In genomic region chr6:170210026-170210390, GRCh38 we compare ENCODE assay signal across 18 cellular contexts.
DNase-seq lines count a peak whose midpoint lies in the region; ATAC-seq and TF ChIP-seq lines count a peak whose summit lies in the region.
"Had no signal": no experiment of that assay in that cellular context is flagged by ENCODE, and none has a peak within 500 bp of the region (broad histone marks: within the 10 kb centered on the region; RNA-seq: fewer than 3 reads in every experiment).

No MANE protein-coding gene starts in this region.

- H3K4me1 ChIP-seq in Peyer's patch (no peaks in the 10 kb centered on the region), endodermal cell (ENCODE audit: control insufficient read depth, insufficient read depth, low read length) (no peaks in the 10 kb centered on the region)
- H3K4me1 ChIP-seq: gastrocnemius medialis had no signal

- peak; percentile 76 for ATAC-seq in stimulated activated naive CD8-positive, alpha-beta T cell treated with anti-CD3 and anti-CD28 coated beads, Interleukin-15, amount 100 ng/mL, for 72 hours
- ATAC-seq: gastrocnemius medialis had no signal

- no peak for TF ChIP-seq POLR2A in Peyer's patch (IDR thresholded peaks at IDR 0.05)

- no peaks in the 10 kb centered on the region for H3K27me3 ChIP-seq in Peyer's patch
- no peaks in the 10 kb centered on the region for H3K27me3 ChIP-seq in endodermal cell (ENCODE audit: control insufficient read depth, insufficient read depth, low read length, poor library complexity, severe bottlenecking)
- H3K27me3 ChIP-seq: cardiac muscle cell, MG63 had no signal

- CTCF ChIA-PET in activated naive CD4-positive, alpha-beta T cell treated with anti-CD3 and anti-CD28 coated beads, Interleukin-2, amount 10 ng/mL, durations not matched to agents 7 days and 5 days (lab: Charles Lee) = no interaction called here

- peaks cover 2% of the 10 kb centered on the region for H3K36me3 Mint-ChIP-seq in activated naive CD4-positive, alpha-beta T cell treated with anti-CD3 and anti-CD28 coated beads, Interleukin-2, amount 10 ng/mL, durations not matched to agents 7 days and 5 days
- no peaks in the 10 kb centered on the region for H3K36me3 Mint-ChIP-seq in endodermal cell (ENCODE audit: low read depth)
- H3K36me3 Mint-ChIP-seq: CD4-positive, alpha-beta memory T cell; IgD-negative memory B cell had no signal

- no peak overlapping the region for H3K9ac ChIP-seq in endodermal cell (ENCODE audit: extremely low read depth, low read length, poor library complexity, severe bottlenecking)

- H3K27ac Mint-ChIP-seq in activated naive CD4-positive, alpha-beta T cell treated with anti-CD3 and anti-CD28 coated beads, Interleukin-2, amount 10 ng/mL, durations not matched to agents 7 days and 5 days = no peak overlapping the region
- H3K27ac Mint-ChIP-seq in endodermal cell = no peak overlapping the region
- no peak overlapping the region for H3K27ac Mint-ChIP-seq in stimulated activated naive CD8-positive, alpha-beta T cell treated with anti-CD3 and anti-CD28 coated beads, Interleukin-15, amount 100 ng/mL, for 72 hours
- H3K27ac Mint-ChIP-seq: CD4-positive, alpha-beta memory T cell had no signal

- no peaks in the 10 kb centered on the region for H3K4me1 Mint-ChIP-seq in activated naive CD4-positive, alpha-beta T cell treated with anti-CD3 and anti-CD28 coated beads, Interleukin-2, amount 10 ng/mL, durations not matched to agents 7 days and 5 days
- H3K4me1 Mint-ChIP-seq in endodermal cell = no peaks in the 10 kb centered on the region
- peaks cover 17% of the 10 kb centered on the region for H3K4me1 Mint-ChIP-seq in stimulated activated naive CD8-positive, alpha-beta T cell treated with anti-CD3 and anti-CD28 coated beads, Interleukin-15, amount 100 ng/mL, for 72 hours
- H3K4me1 Mint-ChIP-seq: CD4-positive, alpha-beta memory T cell; IgD-negative memory B cell; neural crest cell had no signal

- H3K4me3 Mint-ChIP-seq in activated naive CD4-positive, alpha-beta T cell treated with anti-CD3 and anti-CD28 coated beads, Interleukin-2, amount 10 ng/mL, durations not matched to agents 7 days and 5 days = no peak overlapping the region
- H3K4me3 Mint-ChIP-seq in endodermal cell = no peak overlapping the region
- H3K4me3 Mint-ChIP-seq in stimulated activated naive CD8-positive, alpha-beta T cell treated with anti-CD3 and anti-CD28 coated beads, Interleukin-15, amount 100 ng/mL, for 72 hours = no peak overlapping the region
- H3K4me3 Mint-ChIP-seq: CD4-positive, alpha-beta memory T cell; neural crest cell had no signal

- DNase-seq in activated naive CD4-positive, alpha-beta T cell treated with anti-CD3 and anti-CD28 coated beads, Interleukin-2, amount 10 ng/mL, durations not matched to agents 7 days and 5 days = peak; percentile 14
- no peak for DNase-seq in activated naive CD4-positive, alpha-beta T cell (lab: John Stamatoyannopoulos, UW)
- DNase-seq in Peyer's patch (peak in 2 of 3 donors; percentile 15 to 40), endodermal cell (peak; percentile 28), caudate nucleus (lab: John Stamatoyannopoulos, UW) (no peak), AG08396 (ENCODE audit: low spot score) (no peak), GOT3 (lab: John Stamatoyannopoulos, UW) (no peak)
- DNase-seq in stimulated activated naive CD8-positive, alpha-beta T cell treated with anti-CD3 and anti-CD28 coated beads, Interleukin-15, amount 100 ng/mL, for 72 hours = peak in 1 of 2 donors; percentile 48
- DNase-seq: CD4-positive, alpha-beta memory T cell; gastrocnemius medialis; MG63; NCI-H1694 treated with DMSO at 0.1 percent for 48 hours; NCI-H226 had no signal

- no peaks in the 10 kb centered on the region for H3K27me3 Mint-ChIP-seq in activated naive CD4-positive, alpha-beta T cell treated with anti-CD3 and anti-CD28 coated beads, Interleukin-2, amount 10 ng/mL, durations not matched to agents 7 days and 5 days
- H3K27me3 Mint-ChIP-seq in endodermal cell (ENCODE audit: insufficient read depth) = peaks cover 4% of the 10 kb centered on the region
- peaks cover 39% of the 10 kb centered on the region for H3K27me3 Mint-ChIP-seq in stimulated activated naive CD8-positive, alpha-beta T cell treated with anti-CD3 and anti-CD28 coated beads, Interleukin-15, amount 100 ng/mL, for 72 hours

- 88 to 89% methylated on average over 15 to 20 of the region's 20 CpGs for WGBS in endodermal cell (ENCODE audit: insufficient coverage in 1 of 2, insufficient read length in 1 of 2), 2 experiments

- peaks cover 16% of the 10 kb centered on the region for H3K9me3 Mint-ChIP-seq in activated naive CD4-positive, alpha-beta T cell treated with anti-CD3 and anti-CD28 coated beads, Interleukin-2, amount 10 ng/mL, durations not matched to agents 7 days and 5 days
- peaks cover 15% of the 10 kb centered on the region for H3K9me3 Mint-ChIP-seq in endodermal cell
- H3K9me3 Mint-ChIP-seq in stimulated activated naive CD8-positive, alpha-beta T cell treated with anti-CD3 and anti-CD28 coated beads, Interleukin-15, amount 100 ng/mL, for 72 hours = peaks cover 0 to 4% of the 10 kb centered on the region in 2 donors
- H3K9me3 Mint-ChIP-seq: neural crest cell had no signal

- H3K4me3 ChIP-seq in Peyer's patch (no peak overlapping the region), endodermal cell (ENCODE audit: low read length) (no peak overlapping the region)
- H3K4me3 ChIP-seq: cardiac muscle cell, gastrocnemius medialis, MG63, SK-N-MC, thoracic aorta had no signal

- TF ChIP-seq CTCF in Peyer's patch (IDR thresholded peaks at IDR 0.05) (no peak), endodermal cell (conservative IDR thresholded peaks at IDR 0.05) (no peak)

- H3K9me3 ChIP-seq in Peyer's patch (no peaks in the 10 kb centered on the region), endodermal cell (ENCODE audit: control insufficient read depth, low read length) (no peaks in the 10 kb centered on the region)
- H3K9me3 ChIP-seq: gastrocnemius medialis, MG63, thoracic aorta had no signal

- H3K36me3 ChIP-seq in Peyer's patch (no peaks in the 10 kb centered on the region), endodermal cell (ENCODE audit: control insufficient read depth, insufficient read depth, low read length) (no peaks in the 10 kb centered on the region)
- H3K36me3 ChIP-seq: cardiac muscle cell, gastrocnemius medialis, MG63, thoracic aorta had no signal

- H3K27ac ChIP-seq in Peyer's patch (no peak overlapping the region), endodermal cell (ENCODE audit: low read depth, low read length) (no peak overlapping the region), caudate nucleus (ENCODE audit: low read depth, low read length) (no peak overlapping the region)
- H3K27ac ChIP-seq: cardiac muscle cell, gastrocnemius medialis, SK-N-MC, thoracic aorta had no signal

Comparison
In these comparisons a context has a peak if more than half of its experiments do, and no peak if none do; other contexts are left out.
1. DNase-seq: peak in activated naive CD4-positive, alpha-beta T cell treated with anti-CD3 and anti-CD28 coated beads, Interleukin-2, amount 10 ng/mL, durations not matched to agents 7 days and 5 days (single experiment), Peyer's patch (2 of 3) and endodermal cell (single experiment); none in activated naive CD4-positive, alpha-beta T cell (0 of 4), caudate nucleus (0 of 61), AG08396 (single experiment) and GOT3 (single experiment).